21 cellular contexts compared by ENCODE assay signal in the genomic region with DNA sequence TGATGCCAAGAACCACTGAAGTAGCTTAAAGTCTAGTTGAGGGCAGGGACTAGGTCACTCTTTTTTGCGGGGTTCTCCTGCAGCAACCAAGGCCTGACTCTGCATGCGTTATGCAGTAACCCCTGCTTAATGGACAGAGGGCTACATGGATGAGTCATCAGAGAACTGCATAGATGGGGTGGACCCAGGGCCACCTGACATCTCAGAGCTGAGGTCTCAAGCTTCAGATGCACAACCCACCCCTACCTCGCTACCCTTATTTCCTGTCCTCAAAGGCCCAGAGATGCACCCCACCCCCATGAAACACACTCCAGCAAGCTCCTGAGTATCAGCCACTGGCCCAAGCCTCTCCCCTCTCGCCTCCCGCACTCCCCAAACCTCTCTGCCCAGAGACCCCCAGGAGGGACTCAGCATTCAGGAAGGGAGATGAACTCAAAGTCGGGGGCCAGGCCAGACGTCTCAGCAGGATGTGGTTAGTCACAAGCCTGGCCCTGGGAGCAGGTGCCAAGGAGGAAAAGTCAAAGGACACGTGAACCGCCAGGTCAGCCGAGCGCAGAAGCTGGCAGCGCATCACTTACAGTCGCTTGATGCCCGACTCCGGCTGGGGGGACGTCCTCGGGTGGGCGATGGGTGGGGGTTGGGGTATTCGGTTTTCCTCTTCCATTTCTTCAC. TPM values are rescaled to one million over a fixed set of nuclear protein-coding genes. Genes with fewer than 3 reads are reported as not detected.
DNase-seq lines count a peak whose midpoint lies in the region; ATAC-seq, FAIRE-seq and TF ChIP-seq lines count a peak whose summit lies in the region.
"Had no signal": no experiment of that assay in that cellular context is flagged by ENCODE, and none has a peak within 500 bp of the region (broad histone marks: within the 10 kb centered on the region; RNA-seq: fewer than 3 reads in every experiment).

No MANE protein-coding gene starts in this region.

- POLR2A ChIA-PET in naive thymus-derived CD8-positive, alpha-beta T cell (lab: Charles Lee) = interaction anchor here (1.1 kb wide), 1 partner anchor 25 kb away, joined by 4 read pairs; the partner anchor contains the start of gene SNRNP35

- no peak for TF ChIP-seq POLR2A in GM12891 (IDR thresholded peaks at IDR 0.05; ENCODE audit: low read depth, low read length)

- no peak overlapping the region for H3K4me3 Mint-ChIP-seq in activated T-helper 1 cell treated with anti-CD3 and anti-CD28 coated beads, Interleukin-12 subunit alpha, Interleukin-12 subunit beta, Interleukin-2, Interleukin-4 antibody, amounts not matched to agents 30 ng/mL and 10 ng/mL and 1 ng/mL, durations not matched to agents 14 hours and 24 hours and 36 hours
- H3K4me3 Mint-ChIP-seq in naive thymus-derived CD8-positive, alpha-beta T cell = peak overlapping the region in 9 of 10 donors; percentile 26 to 77 (median 68)
- H3K4me3 Mint-ChIP-seq: T-helper 1 cell treated with Interleukin-12 subunit alpha and Interleukin-12 subunit beta and Interleukin-4 antibody, amounts not matched to agents 30 μg/mL and 1 μg/mL, for 36 hours had no signal

- H3K27me3 ChIP-seq in BLaER1 treated with 17β-estradiol and CSF1 and Interleukin-3, amounts not matched to agents 10 nM and 100 nM = peaks cover 0 to 17% (median 9%) of the 10 kb centered on the region in 11 experiments; a peak in 8 of 22 replicates
- H3K27me3 ChIP-seq: heart left ventricle had no signal

- DNase-seq in GM12891 (ENCODE audit: insufficient read length, low spot score) (peak; percentile 32), RKO (ENCODE audit: low spot score) (no peak), RCC 7860 (ENCODE audit: low spot score) (no peak), NCI-H526 (lab: John Stamatoyannopoulos, UW) (no peak)
- no peak for DNase-seq in activated T-helper 1 cell treated with anti-CD3 and anti-CD28 coated beads, Interleukin-12 subunit alpha, Interleukin-12 subunit beta, Interleukin-2, Interleukin-4 antibody, amounts not matched to agents 30 ng/mL and 10 ng/mL and 1 ng/mL, durations not matched to agents 14 hours and 24 hours and 36 hours (ENCODE audit: low spot score)
- peak in 1 of 10 donors; percentile 21 for DNase-seq in naive thymus-derived CD8-positive, alpha-beta T cell
- DNase-seq: activated CD4-positive, CD25-positive, alpha-beta regulatory T cell treated with anti-CD3 and anti-CD28 coated beads, Interleukin-2, amount 50 U/mL, for 72 hours; caudate nucleus; erythroblast; GM23248; heart left ventricle; left colon; NCI-H510A; stimulated activated CD8-positive, alpha-beta memory T cell treated with anti-CD3 and anti-CD28 coated beads, Interleukin-4, amount 100 ng/mL, for 48 hours had no signal

- intact Hi-C loops in activated T-helper 1 cell treated with anti-CD3 and anti-CD28 coated beads, Interleukin-12 subunit alpha, Interleukin-12 subunit beta, Interleukin-2, Interleukin-4 antibody, amounts not matched to agents 30 ng/mL and 10 ng/mL and 1 ng/mL, durations not matched to agents 14 hours and 24 hours and 36 hours (cut with micrococcal nuclease) = no loop called here

- H3K4me3 ChIP-seq in BLaER1 treated with 17β-estradiol and CSF1 and Interleukin-3, amounts not matched to agents 10 nM and 100 nM = no peak overlapping the region
- H3K4me3 ChIP-seq: GM23248, heart left ventricle had no signal

- no peaks in the 10 kb centered on the region for H3K9me3 Mint-ChIP-seq in activated T-helper 1 cell treated with anti-CD3 and anti-CD28 coated beads, Interleukin-12 subunit alpha, Interleukin-12 subunit beta, Interleukin-2, Interleukin-4 antibody, amounts not matched to agents 30 ng/mL and 10 ng/mL and 1 ng/mL, durations not matched to agents 14 hours and 24 hours and 36 hours
- no peaks in the 10 kb centered on the region for H3K9me3 Mint-ChIP-seq in naive thymus-derived CD8-positive, alpha-beta T cell
- H3K9me3 Mint-ChIP-seq: activated naive CD4-positive, alpha-beta T cell treated with anti-CD3 and anti-CD28 coated beads, Interleukin-2, amount 50 U/mL, for 72 hours; CD14-positive monocyte; T-helper 1 cell treated with Interleukin-12 subunit alpha and Interleukin-12 subunit beta and Interleukin-4 antibody, amounts not matched to agents 30 μg/mL and 1 μg/mL, for 36 hours had no signal

- H3K36me3 ChIP-seq in BLaER1 treated with 17β-estradiol and CSF1 and Interleukin-3, amounts not matched to agents 10 nM and 100 nM = peaks cover 0 to 17% (median 0%) of the 10 kb centered on the region in 11 experiments; a peak in 3 of 22 replicates

- H3K27ac Mint-ChIP-seq in activated T-helper 1 cell treated with anti-CD3 and anti-CD28 coated beads, Interleukin-12 subunit alpha, Interleukin-12 subunit beta, Interleukin-2, Interleukin-4 antibody, amounts not matched to agents 30 ng/mL and 10 ng/mL and 1 ng/mL, durations not matched to agents 14 hours and 24 hours and 36 hours = peak overlapping the region; percentile 52
- H3K27ac Mint-ChIP-seq in naive thymus-derived CD8-positive, alpha-beta T cell = peak overlapping the region in 9 of 10 donors; percentile 12 to 82 (median 72)

- peaks cover 9 to 18% (median 14%) of the 10 kb centered on the region in 10 experiments; a peak in 19 of 20 replicates for H3K4me1 ChIP-seq in BLaER1 treated with 17β-estradiol and CSF1 and Interleukin-3, amounts not matched to agents 10 nM and 100 nM

- peaks cover 16% of the 10 kb centered on the region for H3K4me1 Mint-ChIP-seq in activated T-helper 1 cell treated with anti-CD3 and anti-CD28 coated beads, Interleukin-12 subunit alpha, Interleukin-12 subunit beta, Interleukin-2, Interleukin-4 antibody, amounts not matched to agents 30 ng/mL and 10 ng/mL and 1 ng/mL, durations not matched to agents 14 hours and 24 hours and 36 hours (ENCODE audit: low read depth)
- H3K4me1 Mint-ChIP-seq in naive thymus-derived CD8-positive, alpha-beta T cell = peaks cover 13 to 39% (median 23%) of the 10 kb centered on the region in 4 donors

- ATAC-seq in naive thymus-derived CD8-positive, alpha-beta T cell = peak; percentile 46 to 59
- ATAC-seq in GM18520 (IDR thresholded peaks at IDR 0.05; ENCODE audit: unreplicated experiment) = no peak
- ATAC-seq: heart left ventricle, left colon had no signal

- no peak overlapping the region for H3K27ac ChIP-seq in BLaER1 treated with 17β-estradiol and CSF1 and Interleukin-3, amounts not matched to agents 10 nM and 100 nM
- H3K27ac ChIP-seq: GM23248, KMS-11 had no signal

- peak overlapping the region in 10 of 11 experiments; percentile 8 to 79 (median 66); a peak in 19 of 22 replicates for H3K4me2 ChIP-seq in BLaER1 treated with 17β-estradiol and CSF1 and Interleukin-3, amounts not matched to agents 10 nM and 100 nM
- H3K4me2 ChIP-seq: KMS-11 had no signal

- H4K20me1 ChIP-seq in BLaER1 treated with 17β-estradiol and CSF1 and Interleukin-3, amounts not matched to agents 10 nM and 100 nM = peaks cover 0 to 8% (median 0%) of the 10 kb centered on the region in 11 experiments; a peak in 4 of 22 replicates

- peak; percentile 43 for FAIRE-seq in GM12891 (lab: Jason Lieb, UNC)
- FAIRE-seq in RCC 7860 (lab: Jason Lieb, UNC) = no peak
- FAIRE-seq: urothelium cell line had no signal

- H3K9me3 ChIP-seq in BLaER1 treated with 17β-estradiol and CSF1 and Interleukin-3, amounts not matched to agents 10 nM and 100 nM (replicated peaks in 1 of 11) = no peaks in the 10 kb centered on the region
- H3K9me3 ChIP-seq: heart left ventricle had no signal

- peaks cover 3% of the 10 kb centered on the region for H3K27me3 Mint-ChIP-seq in activated T-helper 1 cell treated with anti-CD3 and anti-CD28 coated beads, Interleukin-12 subunit alpha, Interleukin-12 subunit beta, Interleukin-2, Interleukin-4 antibody, amounts not matched to agents 30 ng/mL and 10 ng/mL and 1 ng/mL, durations not matched to agents 14 hours and 24 hours and 36 hours (ENCODE audit: insufficient read depth)
- H3K27me3 Mint-ChIP-seq in naive thymus-derived CD8-positive, alpha-beta T cell = no peaks in the 10 kb centered on the region

- H3K9ac ChIP-seq in BLaER1 treated with 17β-estradiol and CSF1 and Interleukin-3, amounts not matched to agents 10 nM and 100 nM = peak overlapping the region in 1 of 11 experiments; percentile 6; a peak in 1 of 22 replicates
- H3K9ac ChIP-seq: GM23248, KMS-11 had no signal

- no peaks in the 10 kb centered on the region for H3K36me3 Mint-ChIP-seq in activated T-helper 1 cell treated with anti-CD3 and anti-CD28 coated beads, Interleukin-12 subunit alpha, Interleukin-12 subunit beta, Interleukin-2, Interleukin-4 antibody, amounts not matched to agents 30 ng/mL and 10 ng/mL and 1 ng/mL, durations not matched to agents 14 hours and 24 hours and 36 hours (ENCODE audit: low read depth)
- no peaks in the 10 kb centered on the region for H3K36me3 Mint-ChIP-seq in naive thymus-derived CD8-positive, alpha-beta T cell
- H3K36me3 Mint-ChIP-seq: activated naive CD4-positive, alpha-beta T cell treated with anti-CD3 and anti-CD28 coated beads, Interleukin-2, amount 50 U/mL, for 72 hours had no signal

TF ChIP-seq in GM12891, 5 proteins besides CTCF, POLR2A, EP300 and RAD21:
- TF ChIP-seq TAF1 (IDR thresholded peaks at IDR 0.05; ENCODE audit: low read depth, low read length) (no peak), POU2F2 (IDR thresholded peaks at IDR 0.05; ENCODE audit: low read depth, low read length) (no peak), PAX5 (IDR thresholded peaks at IDR 0.05; ENCODE audit: insufficient read depth, low read length, severe bottlenecking) (no peak), POLR2AphosphoS5 (IDR thresholded peaks at IDR 0.05; ENCODE audit: low read depth, low read length) (no peak)

RNA-seq across cellular contexts. Expression of gene SNRNP35, which starts 25.8 kb away (rescaled TPM):
- 25.6 TPM for polyA plus RNA-seq in GM12891 (2012; ENCODE audit: low read depth, missing spikeins)
- total RNA-seq in activated T-helper 1 cell treated with anti-CD3 and anti-CD28 coated beads, Interleukin-12 subunit alpha, Interleukin-12 subunit beta, Interleukin-2, Interleukin-4 antibody, amounts not matched to agents 30 ng/mL and 10 ng/mL and 1 ng/mL, durations not matched to agents 14 hours and 24 hours and 36 hours = 31.5 and 34.5 TPM in 2 replicates
- 10 to 100 TPM; 46.6 to 48.8 TPM for total RNA-seq in naive thymus-derived CD8-positive, alpha-beta T cell
- polyA plus RNA-seq in naive thymus-derived CD8-positive, alpha-beta T cell = 10 to 100 TPM; 16.8 to 27.0 (median 20.4) TPM

RNA-seq across cellular contexts. Expression of gene RILPL2, which starts 47.3 kb away (rescaled TPM):
- 14.4 TPM for polyA plus RNA-seq in GM12891 (2012; ENCODE audit: low read depth, missing spikeins)
- total RNA-seq in activated T-helper 1 cell treated with anti-CD3 and anti-CD28 coated beads, Interleukin-12 subunit alpha, Interleukin-12 subunit beta, Interleukin-2, Interleukin-4 antibody, amounts not matched to agents 30 ng/mL and 10 ng/mL and 1 ng/mL, durations not matched to agents 14 hours and 24 hours and 36 hours = 20.1 and 20.6 TPM in 2 replicates
- 1 to 10 TPM; 3.3 TPM for total RNA-seq in naive thymus-derived CD8-positive, alpha-beta T cell
- polyA plus RNA-seq in naive thymus-derived CD8-positive, alpha-beta T cell = 1 to 10 TPM; 3.2 to 4.4 (median 3.9) TPM

RNA-seq across cellular contexts. Expression of gene RILPL1, which starts 49.8 kb away (rescaled TPM):
- 1.6 TPM for polyA plus RNA-seq in GM12891 (2012; ENCODE audit: low read depth, missing spikeins)
- 4.4 and 4.5 TPM in 2 replicates for total RNA-seq in activated T-helper 1 cell treated with anti-CD3 and anti-CD28 coated beads, Interleukin-12 subunit alpha, Interleukin-12 subunit beta, Interleukin-2, Interleukin-4 antibody, amounts not matched to agents 30 ng/mL and 10 ng/mL and 1 ng/mL, durations not matched to agents 14 hours and 24 hours and 36 hours
- total RNA-seq in naive thymus-derived CD8-positive, alpha-beta T cell = 1 to 10 TPM; 4.9 to 5.9 TPM
- polyA plus RNA-seq in naive thymus-derived CD8-positive, alpha-beta T cell = under 1 TPM; 0.06 to 0.24 (median 0.23) TPM
- polyA plus RNA-seq: CD14-positive monocyte had no signal
